9 cellular contexts compared by ENCODE assay signal in the genomic region with DNA sequence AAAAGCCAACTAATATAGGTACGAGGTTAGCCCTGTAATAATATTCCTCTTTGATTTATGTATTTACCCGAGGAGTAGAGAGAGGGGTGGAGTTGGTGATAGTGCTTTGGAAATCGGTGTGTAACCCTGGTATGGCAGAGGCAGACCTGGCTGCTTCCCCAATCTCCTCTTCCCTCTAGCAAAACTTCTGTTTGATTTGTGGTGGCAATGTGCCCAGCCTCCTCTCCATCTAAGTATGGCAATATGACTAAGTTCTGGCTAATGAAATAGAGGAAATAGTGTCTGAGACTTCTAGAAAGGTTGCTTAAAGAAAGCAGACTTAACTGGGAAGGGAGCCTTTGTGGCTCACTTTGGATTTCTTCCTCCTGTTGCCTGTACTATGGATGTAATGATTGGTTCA.
DNase-seq lines count a peak whose midpoint lies in the region; ATAC-seq and TF ChIP-seq lines count a peak whose summit lies in the region.
"Had no signal": no experiment of that assay in that cellular context is flagged by ENCODE, and none has a peak within 500 bp of the region (broad histone marks: within the 10 kb centered on the region; RNA-seq: fewer than 3 reads in every experiment).

No MANE protein-coding gene starts in this region.

- H3K4me1 ChIP-seq in osteoblast (ENCODE audit: insufficient read depth, low read length) = peaks cover 8% of the 10 kb centered on the region
- peaks cover 0 to 2% of the 10 kb centered on the region in 2 donors for H3K4me1 ChIP-seq in ascending aorta

- TF ChIP-seq CTCF in Calu3 (IDR thresholded peaks at IDR 0.05; ENCODE audit: unreplicated experiment) (no peak), NB4 (IDR thresholded peaks at IDR 0.05; ENCODE audit: low read depth, low read length) (no peak), choroid plexus epithelial cell (conservative IDR thresholded peaks at IDR 0.05; ENCODE audit: low read depth, low read length) (no peak), osteoblast (IDR thresholded peaks at IDR 0.05; ENCODE audit: extremely low read depth, low read depth, low read length) (no peak), ascending aorta (IDR thresholded peaks at IDR 0.05) (no peak)

- H3K9me3 ChIP-seq in osteoblast (ENCODE audit: low read depth, low read length) = no peaks in the 10 kb centered on the region
- H3K9me3 ChIP-seq in ascending aorta = no peaks in the 10 kb centered on the region

- BruUV-seq in Calu3 (replicated peaks; lab: Mats Ljungman, UMichigan) = no TSS peak

- H3K4me1 Mint-ChIP-seq in Calu3 (ENCODE audit: low read depth, unreplicated experiment) = peaks cover 7% of the 10 kb centered on the region

- H3K27me3 Mint-ChIP-seq in Calu3 (ENCODE audit: unreplicated experiment) = no peaks in the 10 kb centered on the region

- peak; percentile 31 for DNase-seq in Calu3
- peak; percentile 1 for DNase-seq in NB4 (ENCODE audit: low read depth)
- DNase-seq in choroid plexus epithelial cell (ENCODE audit: low read depth) = peak; percentile 45
- DNase-seq in osteoblast (ENCODE audit: insufficient read length, low spot score, missing footprints) = no peak
- no peak for DNase-seq in ascending aorta (ENCODE audit: low spot score in 2 of 2)
- DNase-seq in NCI-H69 (lab: John Stamatoyannopoulos, UW) = no peak
- DNase-seq in sciatic nerve (ENCODE audit: low spot score) = no peak
- DNase-seq: NCI-H524 had no signal

- intact Hi-C loops in Calu3 (cut with micrococcal nuclease; ENCODE audit: unreplicated experiment) = no loop called here
- intact Hi-C loops in ascending aorta (cut with DNase I) = no loop called here
- intact Hi-C loops in sciatic nerve (cut with DNase I) = no loop called here

- no peaks in the 10 kb centered on the region for H4K20me1 ChIP-seq in osteoblast (ENCODE audit: insufficient read depth, low read length)

- ATAC-seq in HG02840 (IDR thresholded peaks at IDR 0.05; ENCODE audit: low FRiP score, unreplicated experiment) (no peak), sciatic nerve (no peak)

- no peak overlapping the region for H3K4me3 Mint-ChIP-seq in Calu3 (ENCODE audit: low read depth, unreplicated experiment)

- H3K4me2 ChIP-seq in osteoblast (ENCODE audit: insufficient read depth, low read length) = peak overlapping the region; percentile 21

- no peaks in the 10 kb centered on the region for H3K79me2 ChIP-seq in osteoblast (ENCODE audit: insufficient read depth, low read length)

- H3K27ac Mint-ChIP-seq in Calu3 (ENCODE audit: unreplicated experiment) = no peak overlapping the region

- H3K27me3 ChIP-seq in osteoblast (ENCODE audit: insufficient read depth, low read length) (no peaks in the 10 kb centered on the region), ascending aorta (no peaks in the 10 kb centered on the region)

- H3K27ac ChIP-seq in osteoblast (ENCODE audit: low read depth, low read length) (no peak overlapping the region), ascending aorta (no peak overlapping the region)

- H3K9me3 Mint-ChIP-seq in Calu3 (ENCODE audit: low read depth, unreplicated experiment) = no peaks in the 10 kb centered on the region

- CTCF ChIA-PET in Calu3 (lab: Charles Lee) = no interaction called here

- H3K36me3 Mint-ChIP-seq in Calu3 (ENCODE audit: insufficient read depth, unreplicated experiment) = no peaks in the 10 kb centered on the region

- H3K36me3 ChIP-seq in osteoblast (ENCODE audit: insufficient read depth, low read length) (no peaks in the 10 kb centered on the region), ascending aorta (no peaks in the 10 kb centered on the region)

- no peak overlapping the region for H2AFZ ChIP-seq in osteoblast (ENCODE audit: low read length)

- no peak overlapping the region for H3K4me3 ChIP-seq in NB4 (ENCODE audit: low read depth, low read length)
- H3K4me3 ChIP-seq in choroid plexus epithelial cell (ENCODE audit: low read depth, low read length) = no peak overlapping the region
- H3K4me3 ChIP-seq in osteoblast (ENCODE audit: insufficient read depth, low read length) = no peak overlapping the region
- H3K4me3 ChIP-seq in ascending aorta = no peak overlapping the region

- no peak for TF ChIP-seq POLR2A in NB4 (IDR thresholded peaks at IDR 0.05; ENCODE audit: extremely low read depth, insufficient read length)

Comparison
In these comparisons a context has a peak if more than half of its experiments do, and no peak if none do; other contexts are left out.
1. DNase-seq: peak in Calu3 (single experiment), NB4 (single experiment) and choroid plexus epithelial cell (single experiment); none in osteoblast (single experiment), ascending aorta (0 of 2), NCI-H69 (single experiment) and sciatic nerve (single experiment).